Comparison of ENCODE assay signal across 17 cellular contexts in the genomic region with DNA sequence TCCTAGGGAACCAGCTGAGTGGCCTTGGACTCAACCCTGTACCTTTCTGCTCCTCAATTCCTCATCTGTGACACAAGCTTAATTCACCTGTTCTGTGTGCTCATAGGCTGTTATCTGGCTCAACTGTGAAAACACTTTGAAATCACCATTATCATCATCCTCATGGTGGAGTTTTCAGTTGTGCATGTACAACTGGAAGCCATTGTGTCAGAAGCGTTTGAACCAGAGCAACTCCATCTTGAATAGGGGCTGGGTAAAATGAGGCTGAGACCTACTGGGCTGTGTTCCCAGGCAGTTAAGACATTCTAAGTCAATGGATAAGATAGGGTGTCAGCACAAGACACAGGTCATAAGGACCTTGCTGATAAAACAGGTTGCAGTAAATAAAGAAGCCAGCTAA.
DNase-seq lines count a peak whose midpoint lies in the region; ATAC-seq, FAIRE-seq and TF ChIP-seq lines count a peak whose summit lies in the region.
"Had no signal": no experiment of that assay in that cellular context is flagged by ENCODE, and none has a peak within 500 bp of the region (broad histone marks: within the 10 kb centered on the region; RNA-seq: fewer than 3 reads in every experiment).

No MANE protein-coding gene starts in this region.

- no peaks in the 10 kb centered on the region for H3K27me3 Mint-ChIP-seq in CD4-positive, alpha-beta memory T cell
- peaks cover 0 to 5% (median 3%) of the 10 kb centered on the region in 3 donors for H3K27me3 Mint-ChIP-seq in immature natural killer cell (ENCODE audit: low read depth in 3 of 3)
- H3K27me3 Mint-ChIP-seq: IgD-negative memory B cell had no signal

- no peak for TF ChIP-seq POLR2A in GM12878 (IDR thresholded peaks at IDR 0.05; ENCODE audit: low read depth, low read length)
- TF ChIP-seq POLR2A in transverse colon (IDR thresholded peaks at IDR 0.05), result no peak

- no peak overlapping the region for H3K4me2 ChIP-seq in GM12878 (ENCODE audit: control insufficient read depth, insufficient read depth)
- H3K4me2 ChIP-seq: GM23338, KMS-11 had no signal

- CTCF ChIA-PET in CD4-positive, alpha-beta memory T cell (lab: Charles Lee; ENCODE audit: partially characterized antibody), result interaction anchor here (0.5 to 9.1 kb wide), 6 partner anchors 138 to 729 kb away, joined by 3 to 171 read pairs (median 3); no protein-coding TSS in a partner anchor
- CTCF ChIA-PET in GM12878 (lab: Yijun Ruan, JAX), result interaction anchor here (0.6 to 4.8 kb wide), 6 partner anchors 133 to 1665 kb away, joined by 3 to 27 read pairs (median 4); no protein-coding TSS in a partner anchor

- ATAC-seq in GM12878, result no peak
- ATAC-seq: GM23338 had no signal

- intact Hi-C loops in CD4-positive, alpha-beta memory T cell (cut with micrococcal nuclease), result loop anchor here (5.0 to 10.0 kb wide), 2 partner anchors 195 to 728 kb away; no protein-coding TSS in a partner anchor
- intact Hi-C loops in GM12878 (cut with micrococcal nuclease; ENCODE audit: unreplicated experiment), result loop anchor here (5.0 to 10.0 kb wide), 2 partner anchors 205 to 422 kb away; a partner anchor contains a TSS
- intact Hi-C loops in transverse colon (cut with DNase I; ENCODE audit: low total_unique reads), result loop anchor here (10.0 kb wide), 1 partner anchor 252 kb away; no protein-coding TSS in a partner anchor

- FAIRE-seq in GM12878 (lab: Jason Lieb, UNC), result no peak
- FAIRE-seq: A204.1 had no signal

- H3K4me1 ChIP-seq in CD4-positive, alpha-beta memory T cell (ENCODE audit: insufficient read depth, low read length), result peaks cover 30% of the 10 kb centered on the region
- H3K4me1 ChIP-seq in GM12878 (ENCODE audit: control insufficient read depth, insufficient read depth, low read length), result peaks cover 38% of the 10 kb centered on the region
- peaks cover 10 to 57% (median 27%) of the 10 kb centered on the region in 4 donors for H3K4me1 ChIP-seq in transverse colon

- H3K9ac ChIP-seq in GM12878 (ENCODE audit: control insufficient read depth, insufficient read depth, low read length), result no peak overlapping the region
- H3K9ac ChIP-seq: KMS-11 had no signal

- no peak overlapping the region for H3K4me3 ChIP-seq in CD4-positive, alpha-beta memory T cell (ENCODE audit: low read length in 2 of 2)
- H3K4me3 ChIP-seq in GM12878 (no peak overlapping the region), transverse colon (no peak overlapping the region)
- H3K4me3 ChIP-seq: GM23338 had no signal

- 100% methylated on average over 1 of the region's 1 CpG for WGBS in GM12878 (ENCODE audit: insufficient coverage, insufficient replicate concordance, low lambda C conversion rate, missing lambda C conversion rate)
- WGBS in transverse colon (ENCODE audit: low coverage in 1 of 2), 2 donors, result 100% methylated on average over 1 of the region's 1 CpG

- no peak overlapping the region for H2AFZ ChIP-seq in GM12878 (ENCODE audit: control insufficient read depth, low read depth, low read length)
- H2AFZ ChIP-seq: GM23338 had no signal

- H3K9me3 ChIP-seq in CD4-positive, alpha-beta memory T cell (ENCODE audit: control insufficient read depth in 1 of 2, low read length in 2 of 2), result no peaks in the 10 kb centered on the region
- H3K9me3 ChIP-seq in GM12878 (replicated peaks; ENCODE audit: control insufficient read depth, insufficient read depth, low read length), result no peaks in the 10 kb centered on the region
- no peaks in the 10 kb centered on the region for H3K9me3 ChIP-seq in transverse colon
- H3K9me3 ChIP-seq: BE2C had no signal

- POLR2A ChIA-PET in CD4-positive, alpha-beta memory T cell (lab: Charles Lee; ENCODE audit: partially characterized antibody), result interaction anchor here (0.6 to 6.9 kb wide), 8 partner anchors 14 to 360 kb away, joined by 3 to 70 read pairs (median 4); a partner anchor contains a TSS
- POLR2A ChIA-PET in GM12878 (lab: Charles Lee), result no interaction called here

- no peaks in the 10 kb centered on the region for H4K20me1 ChIP-seq in GM12878 (ENCODE audit: control insufficient read depth, insufficient read depth)

- no peaks in the 10 kb centered on the region for H3K9me3 Mint-ChIP-seq in CD4-positive, alpha-beta memory T cell
- no peaks in the 10 kb centered on the region for H3K9me3 Mint-ChIP-seq in immature natural killer cell
- H3K9me3 Mint-ChIP-seq: GM23338, H9 had no signal

- H3K36me3 ChIP-seq in CD4-positive, alpha-beta memory T cell (ENCODE audit: insufficient read depth, low read length), result no peaks in the 10 kb centered on the region
- H3K36me3 ChIP-seq in GM12878 (ENCODE audit: control insufficient read depth in 2 of 2, insufficient read depth in 2 of 2, low read length in 1 of 2) (no peaks in the 10 kb centered on the region), transverse colon (no peaks in the 10 kb centered on the region)
- H3K36me3 ChIP-seq: BE2C had no signal

- peak overlapping the region in 3 of 8 donors; percentile 16 to 49 (median 38) for H3K4me3 Mint-ChIP-seq in CD4-positive, alpha-beta memory T cell
- H3K4me3 Mint-ChIP-seq in immature natural killer cell, result peak overlapping the region in 3 of 5 donors; percentile 12 to 41 (median 38)
- H3K4me3 Mint-ChIP-seq: GM23338, H9 had no signal

- no peak for TF ChIP-seq EP300 in GM12878 (IDR thresholded peaks at IDR 0.05; ENCODE audit: borderline replicate concordance in 1 of 2, control insufficient read depth in 1 of 2, low read depth in 2 of 2, low read length in 2 of 2)
- no peak for TF ChIP-seq EP300 in transverse colon (IDR thresholded peaks at IDR 0.05; ENCODE audit: low read depth)

- SMC1A ChIA-PET in GM12878 (lab: Charles Lee; ENCODE audit: uncharacterized antibody, unreplicated experiment), result interaction anchor here (0.6 to 5.5 kb wide), 9 partner anchors 8 to 239 kb away, joined by 3 to 94 read pairs (median 3); no protein-coding TSS in a partner anchor

- peak overlapping the region in 5 of 7 donors; percentile 23 to 89 (median 59) for H3K27ac Mint-ChIP-seq in CD4-positive, alpha-beta memory T cell
- peak overlapping the region in 3 of 6 donors; percentile 30 to 50 (median 48) for H3K27ac Mint-ChIP-seq in immature natural killer cell
- H3K27ac Mint-ChIP-seq: GM23338, H9 had no signal

- in situ Hi-C loops in GM12878 (cut with MboI) (loop anchor here (5.0 to 25.0 kb wide), 4 partner anchors 135 to 545 kb away; a partner anchor contains a TSS), transverse colon (cut with MboI; ENCODE audit: low pct_ligation_motif_present in 1 of 4, low pct_unique_long_range_greater_than_20kb in 1 of 4, low sequenced_read_pairs in 3 of 4) (loop anchor here (5.0 to 25.0 kb wide), 5 partner anchors 130 to 355 kb away; no protein-coding TSS in a partner anchor)

- TF ChIP-seq CTCF in GM12878 (IDR thresholded peaks at IDR 0.05 in 2 of 3, conservative IDR thresholded peaks at IDR 0.05 in 1 of 3; ENCODE audit: control insufficient read depth in 2 of 3, extremely low read depth in 1 of 3, insufficient read depth in 1 of 3, low read depth in 3 of 3, low read length in 3 of 3) (no peak), transverse colon (IDR thresholded peaks at IDR 0.05) (no peak)

- H3K27ac ChIP-seq in CD4-positive, alpha-beta memory T cell (ENCODE audit: low read depth, low read length), result no peak overlapping the region
- no peak overlapping the region for H3K27ac ChIP-seq in GM12878 (ENCODE audit: control insufficient read depth, insufficient read depth)
- H3K27ac ChIP-seq in transverse colon, result peak overlapping the region in 3 of 4 donors; percentile 11 to 90 (median 87)
- H3K27ac ChIP-seq: C4-2B, KMS-11 had no signal

- TF ChIP-seq RAD21 in GM12878 (IDR thresholded peaks at IDR 0.05; ENCODE audit: insufficient read depth, low read depth, low read length), result no peak

- H3K27me3 ChIP-seq in CD4-positive, alpha-beta memory T cell (ENCODE audit: insufficient read depth, low read length), result no peaks in the 10 kb centered on the region
- H3K27me3 ChIP-seq in GM12878 (replicated peaks in 1 of 2; ENCODE audit: control insufficient read depth in 2 of 2, insufficient read depth in 2 of 2, low read length in 1 of 2), result no peaks in the 10 kb centered on the region
- no peaks in the 10 kb centered on the region for H3K27me3 ChIP-seq in transverse colon
- H3K27me3 ChIP-seq: BE2C had no signal

- RAD21 ChIA-PET in GM12878 (lab: Charles Lee; ENCODE audit: unreplicated experiment), result interaction anchor here (0.7 to 5.9 kb wide), 6 partner anchors 138 to 358 kb away, joined by 3 to 102 read pairs (median 4); no protein-coding TSS in a partner anchor

- no peak for DNase-seq in CD4-positive, alpha-beta memory T cell
- DNase-seq in GM12878 (ENCODE audit: low read depth, low spot score), result no peak
- no peak for DNase-seq in immature natural killer cell
- no peak for DNase-seq in transverse colon
- DNase-seq in H4 (ENCODE audit: low spot score), result no peak
- DNase-seq in cerebellum (ENCODE audit: low spot score), result no peak
- no peak for DNase-seq in activated CD4-positive, CD25-positive, alpha-beta regulatory T cell (lab: John Stamatoyannopoulos, UW)
- DNase-seq in NCI-H2171 treated with DMSO at 0.1 percent for 48 hours (lab: John Stamatoyannopoulos, UW), result no peak
- DNase-seq: BE2C, DMS79 treated with DMSO at 0.1 percent for 48 hours, GDM1, H9 had no signal

- no peaks in the 10 kb centered on the region for H3K79me2 ChIP-seq in GM12878 (ENCODE audit: control insufficient read depth, insufficient read depth, low read length)

- no peaks in the 10 kb centered on the region for H3K36me3 Mint-ChIP-seq in CD4-positive, alpha-beta memory T cell
- no peaks in the 10 kb centered on the region for H3K36me3 Mint-ChIP-seq in immature natural killer cell

- H3K4me1 Mint-ChIP-seq in CD4-positive, alpha-beta memory T cell, result peaks cover 25 to 60% (median 43%) of the 10 kb centered on the region in 4 donors
- peaks cover 37 to 43% of the 10 kb centered on the region in 2 donors for H3K4me1 Mint-ChIP-seq in immature natural killer cell

- no TSS peak for BruUV-seq in GM12878 (replicated peaks; lab: Mats Ljungman, UMichigan)

TF ChIP-seq in GM12878, 131 proteins besides CTCF, POLR2A, EP300 and RAD21 (continues in another document):
- TF ChIP-seq, protein P1, sequence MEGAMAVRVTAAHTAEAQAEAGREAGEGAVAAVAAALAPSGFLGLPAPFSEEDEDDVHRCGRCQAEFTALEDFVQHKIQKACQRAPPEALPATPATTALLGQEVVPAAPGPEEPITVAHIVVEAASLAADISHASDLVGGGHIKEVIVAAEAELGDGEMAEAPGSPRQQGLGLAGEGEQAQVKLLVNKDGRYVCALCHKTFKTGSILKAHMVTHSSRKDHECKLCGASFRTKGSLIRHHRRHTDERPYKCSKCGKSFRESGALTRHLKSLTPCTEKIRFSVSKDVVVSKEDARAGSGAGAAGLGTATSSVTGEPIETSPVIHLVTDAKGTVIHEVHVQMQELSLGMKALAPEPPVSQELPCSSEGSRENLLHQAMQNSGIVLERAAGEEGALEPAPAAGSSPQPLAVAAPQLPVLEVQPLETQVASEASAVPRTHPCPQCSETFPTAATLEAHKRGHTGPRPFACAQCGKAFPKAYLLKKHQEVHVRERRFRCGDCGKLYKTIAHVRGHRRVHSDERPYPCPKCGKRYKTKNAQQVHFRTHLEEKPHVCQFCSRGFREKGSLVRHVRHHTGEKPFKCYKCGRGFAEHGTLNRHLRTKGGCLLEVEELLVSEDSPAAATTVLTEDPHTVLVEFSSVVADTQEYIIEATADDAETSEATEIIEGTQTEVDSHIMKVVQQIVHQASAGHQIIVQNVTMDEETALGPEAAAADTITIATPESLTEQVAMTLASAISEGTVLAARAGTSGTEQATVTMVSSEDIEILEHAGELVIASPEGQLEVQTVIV (IDR thresholded peaks at IDR 0.05; ENCODE audit: borderline replicate concordance, partially characterized antibody), result no peak

Comparison
In these comparisons a context has a peak if more than half of its experiments do, and no peak if none do; other contexts are left out.
1. H3K27ac ChIP-seq: peak in transverse colon (3 of 4); none in CD4-positive, alpha-beta memory T cell (single experiment) and GM12878 (single experiment).